20 cellular contexts compared by ENCODE assay signal in genomic region chr9:127697575-127697974, GRCh38. TPM values are rescaled to one million over a fixed set of nuclear protein-coding genes. Genes with fewer than 3 reads are reported as not detected.
DNase-seq lines count a peak whose midpoint lies in the region; ATAC-seq and TF ChIP-seq lines count a peak whose summit lies in the region.
"Had no signal": no experiment of that assay in that cellular context is flagged by ENCODE, and none has a peak within 500 bp of the region (broad histone marks: within the 10 kb centered on the region; RNA-seq: fewer than 3 reads in every experiment).

No MANE protein-coding gene starts in this region.

- H3K27me3 ChIP-seq in dorsolateral prefrontal cortex = no peaks in the 10 kb centered on the region
- H3K27me3 ChIP-seq in PC-9 (ENCODE audit: insufficient read depth, low read depth) = no peaks in the 10 kb centered on the region

- TF ChIP-seq POLR2A in GM18505 (IDR thresholded peaks at IDR 0.05; ENCODE audit: borderline replicate concordance, extremely low read depth, insufficient read depth, insufficient read length) = no peak

- no peaks in the 10 kb centered on the region for H3K36me3 ChIP-seq in PC-9 (ENCODE audit: low read depth)

- H3K4me3 Mint-ChIP-seq in nephron (peak overlapping the region in 1 of 3 experiments; percentile 6), type B pancreatic cell (no peak overlapping the region)
- H3K4me3 Mint-ChIP-seq: CD14-positive monocyte had no signal

- H3K79me2 ChIP-seq in PC-9 (ENCODE audit: low read depth) = no peaks in the 10 kb centered on the region

- H3K4me1 ChIP-seq in PC-9 (replicated peaks; ENCODE audit: insufficient read depth) = peaks cover 4% of the 10 kb centered on the region

- H4K20me1 ChIP-seq in PC-9 (ENCODE audit: insufficient read depth) = no peaks in the 10 kb centered on the region

- H3K4me1 Mint-ChIP-seq in nephron = peaks cover 39% of the 10 kb centered on the region
- peaks cover 23% of the 10 kb centered on the region for H3K4me1 Mint-ChIP-seq in type B pancreatic cell (ENCODE audit: unreplicated experiment)

- H3K9me3 Mint-ChIP-seq in nephron (no peaks in the 10 kb centered on the region), type B pancreatic cell (peaks cover 4% of the 10 kb centered on the region)
- H3K9me3 Mint-ChIP-seq: GM23338, IgD-negative memory B cell had no signal

- intact Hi-C loops in dorsolateral prefrontal cortex (cut with DNase I) (no loop called here), PC-9 (cut with micrococcal nuclease; ENCODE audit: unreplicated experiment) (no loop called here)

- no peaks in the 10 kb centered on the region for H3K9me3 ChIP-seq in PC-9 (ENCODE audit: insufficient read depth, low read depth)

- CTCF ChIA-PET in PC-9 (lab: Charles Lee) = interaction anchor here (0.6 kb wide), 1 partner anchor 181 kb away, joined by 3 read pairs; no protein-coding TSS in a partner anchor

- no peaks in the 10 kb centered on the region for H3K9me2 ChIP-seq in PC-9 (ENCODE audit: insufficient read depth)

- no peak overlapping the region for H3K4me2 ChIP-seq in PC-9
- H3K4me2 ChIP-seq: GM23338 had no signal

- H3K27ac ChIP-seq in dorsolateral prefrontal cortex (peak overlapping the region in 49 of 59 donors; percentile 14 to 97 (median 88)), PC-9 (no peak overlapping the region)
- H3K27ac ChIP-seq: 22Rv1 had no signal

- DNase-seq in DMS 273 (lab: John Stamatoyannopoulos, UW; ENCODE audit: unreplicated experiment) = peak; percentile 25
- DNase-seq in DMS 273 treated with DMSO at 0.1 percent for 48 hours (lab: John Stamatoyannopoulos, UW) = no peak
- DNase-seq in dorsolateral prefrontal cortex = no peak
- DNase-seq in type B pancreatic cell (ENCODE audit: extremely low spot score, unreplicated experiment) = no peak
- no peak for DNase-seq in GM19240 (ENCODE audit: insufficient read length, low spot score)
- DNase-seq in PC-9 = no peak
- DNase-seq: AML-193, GDM1, Kasumi-1, NCI-H1092 treated with DMSO at 0.1 percent for 48 hours, NCI-H2081, NCI-H524 had no signal

- no peak overlapping the region for H2AFZ ChIP-seq in PC-9
- H2AFZ ChIP-seq: GM23338 had no signal

- POLR2A ChIA-PET in PC-9 (lab: Charles Lee; ENCODE audit: unreplicated experiment) = no interaction called here

- no peak for TF ChIP-seq CTCF in dorsolateral prefrontal cortex (IDR thresholded peaks at IDR 0.05 in 54 of 56, conservative IDR thresholded peaks at IDR 0.05 in 2 of 56; ENCODE audit: low read depth in 1 of 56, partially characterized antibody in 56 of 56)
- TF ChIP-seq CTCF in nephron (IDR thresholded peaks at IDR 0.05; ENCODE audit: unreplicated experiment in 3 of 3) = no peak
- TF ChIP-seq CTCF in type B pancreatic cell (conservative IDR thresholded peaks at IDR 0.05) = no peak
- no peak for TF ChIP-seq CTCF in PC-9 (conservative IDR thresholded peaks at IDR 0.05)

- H3K27ac Mint-ChIP-seq in nephron = peak overlapping the region in 2 of 3 experiments; percentile 50 to 68
- peak overlapping the region; percentile 35 for H3K27ac Mint-ChIP-seq in type B pancreatic cell
- H3K27ac Mint-ChIP-seq: GM23338 had no signal

- H3K4me3 ChIP-seq in dorsolateral prefrontal cortex = no peak overlapping the region
- no peak overlapping the region for H3K4me3 ChIP-seq in PC-9
- H3K4me3 ChIP-seq: GM23338 had no signal

- no peak for ATAC-seq in GM18505 (IDR thresholded peaks at IDR 0.05; ENCODE audit: unreplicated experiment)
- ATAC-seq: GM23338, HCT116 had no signal

- H3F3A ChIP-seq in PC-9 (ENCODE audit: insufficient read depth, low read depth) = no peaks in the 10 kb centered on the region; the same call in 1 of the 2 replicates

- H3K36me3 Mint-ChIP-seq in nephron (ENCODE audit: low read depth) (no peaks in the 10 kb centered on the region), type B pancreatic cell (no peaks in the 10 kb centered on the region)
- H3K36me3 Mint-ChIP-seq: CD14-positive monocyte, IgD-negative memory B cell had no signal

- BruUV-seq in PC-9 (replicated peaks; lab: Mats Ljungman, UMichigan) = no TSS peak

- H3K27me3 Mint-ChIP-seq in nephron (ENCODE audit: low read depth) = no peaks in the 10 kb centered on the region
- H3K27me3 Mint-ChIP-seq in type B pancreatic cell = peaks cover 4% of the 10 kb centered on the region
- H3K27me3 Mint-ChIP-seq: IgD-negative memory B cell had no signal

RNA-seq across cellular contexts. Expression of gene CFAP157, which starts 9.2 kb away (rescaled TPM):
- total RNA-seq in dorsolateral prefrontal cortex (1 to 10 TPM in 12 of 120 experiments, under 1 TPM in 92, not detected in 16; 0.11 to 1.7 (median 0.55) TPM), type B pancreatic cell (ENCODE audit: low replicate concordance) (0.26 and 8.0 TPM in 2 replicates), PC-9 (2021) (0.65 and 0.68 TPM in 2 replicates)
- total RNA-seq: Daoy had no signal

RNA-seq across cellular contexts. Expression of gene PTRH1, which starts 17.9 kb away (rescaled TPM):
- total RNA-seq in dorsolateral prefrontal cortex = 10 to 100 TPM in 94 of 120 experiments, 1 to 10 TPM in 26; 4.2 to 19.6 (median 11.9) TPM
- 12.0 and 13.9 TPM in 2 replicates for total RNA-seq in type B pancreatic cell (ENCODE audit: low replicate concordance)
- total RNA-seq in PC-9 (2021) = 22.4 and 32.9 TPM in 2 replicates

RNA-seq across cellular contexts. Expression of gene TTC16, which starts 18.3 kb away (rescaled TPM):
- 1 to 10 TPM in 3 of 120 experiments, under 1 TPM in 107, not detected in 10; 0.15 to 1.4 (median 0.47) TPM for total RNA-seq in dorsolateral prefrontal cortex
- total RNA-seq in type B pancreatic cell (ENCODE audit: low replicate concordance) = 0.10 TPM in 1 of 2 replicates, not detected in the other
- total RNA-seq in PC-9 (2021) = 0.26 and 0.40 TPM in 2 replicates
- total RNA-seq: GM23338 had no signal

RNA-seq across cellular contexts. Expression of gene TOR2A, which starts 37.5 kb away (rescaled TPM):
- total RNA-seq in dorsolateral prefrontal cortex (10 to 100 TPM in 101 of 120 experiments, 1 to 10 TPM in 19; 7.7 to 18.6 (median 12.5) TPM), type B pancreatic cell (ENCODE audit: low replicate concordance) (21.5 and 21.9 TPM in 2 replicates), PC-9 (2021) (16.4 and 19.7 TPM in 2 replicates)
